10 cellular contexts compared by ENCODE assay signal in the genomic region with DNA sequence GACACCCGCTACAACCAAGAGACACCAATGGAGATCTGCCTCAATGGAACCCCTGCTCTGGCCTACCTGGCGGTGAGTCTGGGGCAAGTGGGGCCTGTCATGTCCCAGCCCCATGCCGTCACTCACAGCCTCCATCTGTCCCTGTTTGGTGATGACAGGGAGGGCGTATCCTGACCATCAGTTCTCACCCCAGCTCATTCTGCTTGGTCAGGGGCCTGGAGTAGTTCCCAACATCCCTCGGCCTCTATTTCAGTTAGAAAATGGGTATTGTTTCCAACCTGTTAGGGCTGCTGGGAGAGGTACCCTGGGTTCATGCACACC. TPM values are rescaled to one million over a fixed set of nuclear protein-coding genes. Genes with fewer than 3 reads are reported as not detected.
"Had no signal": no experiment of that assay in that cellular context is flagged by ENCODE, and none has a peak within 500 bp of the region (broad histone marks: within the 10 kb centered on the region; RNA-seq: fewer than 3 reads in every experiment).

No MANE protein-coding gene starts in this region.

- H3K27ac ChIP-seq: GM23248, HL-60 had no signal

- H2AFZ ChIP-seq: GM23248 had no signal

- H3K9me3 ChIP-seq: HAP-1 had no signal

- H3K36me3 ChIP-seq: HAP-1 had no signal

- H3K4me1 ChIP-seq: HAP-1 had no signal

- H3K9ac ChIP-seq: GM23248 had no signal

- ATAC-seq: HCT116, HepG2 had no signal

- H3K4me3 ChIP-seq: GM23248, HAP-1 had no signal

- DNase-seq: GM23248, GOT3, H7, KG1 had no signal

RNA-seq across cellular contexts. Expression of a gene that starts 18.2 kb away (rescaled TPM):
- total RNA-seq: H4, HepG2, HT1080 had no signal

RNA-seq across cellular contexts. Expression of a gene that starts 41.4 kb away (rescaled TPM):
- total RNA-seq: HT1080 had no signal
